In genomic region chr11:104124979-104125378, GRCh38 we compare ENCODE assay signal across 13 cellular contexts. TPM values are rescaled to one million over a fixed set of nuclear protein-coding genes. Genes with fewer than 3 reads are reported as not detected.
DNase-seq lines count a peak whose midpoint lies in the region; ATAC-seq and TF ChIP-seq lines count a peak whose summit lies in the region.
"Had no signal": no experiment of that assay in that cellular context is flagged by ENCODE, and none has a peak within 500 bp of the region (broad histone marks: within the 10 kb centered on the region; RNA-seq: fewer than 3 reads in every experiment).

No MANE protein-coding gene starts in this region.

- no peak overlapping the region for H3K4me3 Mint-ChIP-seq in CD14-positive monocyte

- no peak for TF ChIP-seq CTCF in brain microvascular endothelial cell (IDR thresholded peaks at IDR 0.05; ENCODE audit: low read depth, low read length, missing control alignments)
- TF ChIP-seq CTCF in WERI-Rb-1 (IDR thresholded peaks at IDR 0.05; ENCODE audit: low read depth, low read length) = no peak
- TF ChIP-seq CTCF in CD14-positive monocyte (IDR thresholded peaks at IDR 0.05) = no peak

- H3K27me3 Mint-ChIP-seq in CD14-positive monocyte (ENCODE audit: low read depth in 3 of 3) = no peaks in the 10 kb centered on the region
- H3K27me3 Mint-ChIP-seq: progenitor cell of endocrine pancreas had no signal

- ATAC-seq in GM18517 (IDR thresholded peaks at IDR 0.05; ENCODE audit: unreplicated experiment) (peak; percentile 70), GM19463 (IDR thresholded peaks at IDR 0.05; ENCODE audit: unreplicated experiment) (peak; percentile 83), HG02798 (IDR thresholded peaks at IDR 0.05; ENCODE audit: poor library complexity, unreplicated experiment) (peak; percentile 64), HG03571 (IDR thresholded peaks at IDR 0.05; ENCODE audit: unreplicated experiment) (peak; percentile 68)

- in situ Hi-C loops in brain microvascular endothelial cell (cut with HindIII; ENCODE audit: low pct_ligation_motif_present, low sequenced_read_pairs) = no loop called here

- intact Hi-C loops in CD14-positive monocyte (cut with micrococcal nuclease) = no loop called here

- H3K27ac Mint-ChIP-seq in CD14-positive monocyte = no peak overlapping the region
- H3K27ac Mint-ChIP-seq: progenitor cell of endocrine pancreas had no signal

- H3K27ac ChIP-seq in brain microvascular endothelial cell (no peak overlapping the region), WERI-Rb-1 (no peak overlapping the region)
- H3K27ac ChIP-seq: SJSA1 had no signal

- no peaks in the 10 kb centered on the region for H3K36me3 Mint-ChIP-seq in CD14-positive monocyte

- no peak for DNase-seq in brain microvascular endothelial cell
- no peak for DNase-seq in WERI-Rb-1
- DNase-seq in NCI-H524 treated with DMSO at 0.1 percent for 48 hours (lab: John Stamatoyannopoulos, UW) = no peak
- no peak for DNase-seq in CD14-positive monocyte (ENCODE audit: low spot score)
- DNase-seq: COR-L47, hippocampal formation, NCI-H2081 treated with DMSO at 0.1 percent for 48 hours had no signal

- peaks cover 0 to 3% (median 0%) of the 10 kb centered on the region in 7 donors for H3K9me3 Mint-ChIP-seq in CD14-positive monocyte

- no peaks in the 10 kb centered on the region for H3K9me3 ChIP-seq in WERI-Rb-1 (ENCODE audit: severe bottlenecking)
- H3K9me3 ChIP-seq: SJSA1 had no signal

- no peaks in the 10 kb centered on the region for H3K27me3 ChIP-seq in brain microvascular endothelial cell (replicated peaks)
- no peaks in the 10 kb centered on the region for H3K27me3 ChIP-seq in WERI-Rb-1 (ENCODE audit: insufficient read depth, low read depth, severe bottlenecking)
- H3K27me3 ChIP-seq: SJSA1 had no signal

- no peaks in the 10 kb centered on the region for H3K4me1 Mint-ChIP-seq in CD14-positive monocyte

- H3K4me3 ChIP-seq in brain microvascular endothelial cell (ENCODE audit: low read depth, low read length) = no peak overlapping the region
- no peak overlapping the region for H3K4me3 ChIP-seq in WERI-Rb-1 (ENCODE audit: low read depth, low read length)
- H3K4me3 ChIP-seq: SJSA1 had no signal

- H3K36me3 ChIP-seq in brain microvascular endothelial cell (replicated peaks) (no peaks in the 10 kb centered on the region), WERI-Rb-1 (no peaks in the 10 kb centered on the region)
- H3K36me3 ChIP-seq: SJSA1 had no signal

RNA-seq across cellular contexts. Expression of gene PDGFD, which starts 39.0 kb away (rescaled TPM):
- polyA plus RNA-seq in CD14-positive monocyte = under 1 TPM; 0.05 to 0.15 TPM
